ENCODE assay signal across 20 cellular contexts in the genomic region with DNA sequence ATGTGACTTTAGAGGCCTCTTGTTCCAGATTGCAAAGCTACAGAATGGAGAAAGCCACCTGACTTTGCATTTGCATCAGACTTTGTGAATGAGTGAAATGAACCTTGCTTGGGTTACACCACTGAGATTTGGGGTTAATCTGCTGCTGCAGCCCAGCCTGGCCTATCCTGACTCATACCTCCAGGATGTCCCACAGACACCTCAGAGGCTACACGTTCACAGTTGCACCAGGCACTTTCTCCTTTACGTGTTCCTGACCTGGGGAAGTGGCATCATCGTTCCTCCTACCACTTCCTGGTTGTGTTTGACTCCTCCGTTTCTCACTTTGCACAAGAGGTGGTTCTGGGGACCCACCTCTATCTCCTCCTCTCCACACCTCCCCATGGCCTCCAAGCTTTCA. TPM values are rescaled to one million over a fixed set of nuclear protein-coding genes. Genes with fewer than 3 reads are reported as not detected.
DNase-seq lines count a peak whose midpoint lies in the region; TF ChIP-seq lines count a peak whose summit lies in the region.
"Had no signal": no experiment of that assay in that cellular context is flagged by ENCODE, and none has a peak within 500 bp of the region (broad histone marks: within the 10 kb centered on the region; RNA-seq: fewer than 3 reads in every experiment).

No MANE protein-coding gene starts in this region.

- peaks cover 15% of the 10 kb centered on the region for H3K9me3 Mint-ChIP-seq in activated naive CD8-positive, alpha-beta T cell treated with anti-CD3 and anti-CD28 coated beads for 36 hours

- no peak overlapping the region for H3K4me3 Mint-ChIP-seq in activated naive CD8-positive, alpha-beta T cell treated with anti-CD3 and anti-CD28 coated beads for 36 hours

- peaks cover 8% of the 10 kb centered on the region for H3K27me3 ChIP-seq in osteoblast (ENCODE audit: insufficient read depth, low read length)
- H3K27me3 ChIP-seq: BLaER1 had no signal

- H3K27ac Mint-ChIP-seq in activated naive CD8-positive, alpha-beta T cell treated with anti-CD3 and anti-CD28 coated beads for 36 hours, result no peak overlapping the region

- H3K27me3 Mint-ChIP-seq in activated naive CD8-positive, alpha-beta T cell treated with anti-CD3 and anti-CD28 coated beads for 36 hours, result no peaks in the 10 kb centered on the region

- H3K4me1 ChIP-seq in osteoblast (ENCODE audit: insufficient read depth, low read length), result no peaks in the 10 kb centered on the region
- H3K4me1 ChIP-seq: parathyroid adenoma had no signal

- H3K36me3 Mint-ChIP-seq in activated naive CD8-positive, alpha-beta T cell treated with anti-CD3 and anti-CD28 coated beads for 36 hours, result peaks cover 2% of the 10 kb centered on the region

- peaks cover 5% of the 10 kb centered on the region for H3K9me3 ChIP-seq in osteoblast (ENCODE audit: low read depth, low read length)

- H3K4me2 ChIP-seq in osteoblast (ENCODE audit: insufficient read depth, low read length), result no peak overlapping the region
- H3K4me2 ChIP-seq: BLaER1 had no signal

- peaks cover 6% of the 10 kb centered on the region for H3K4me1 Mint-ChIP-seq in activated naive CD8-positive, alpha-beta T cell treated with anti-CD3 and anti-CD28 coated beads for 36 hours

- no peak overlapping the region for H2AFZ ChIP-seq in osteoblast (ENCODE audit: low read length)
- H2AFZ ChIP-seq: parathyroid adenoma had no signal

- H4K20me1 ChIP-seq in osteoblast (ENCODE audit: insufficient read depth, low read length), result no peaks in the 10 kb centered on the region
- H4K20me1 ChIP-seq: BLaER1 had no signal

- no peak overlapping the region for H3K4me3 ChIP-seq in osteoblast (ENCODE audit: insufficient read depth, low read length)
- H3K4me3 ChIP-seq: BLaER1, lung had no signal

- DNase-seq in activated CD4-positive, alpha-beta T cell treated with anti-CD3 and anti-CD28 coated beads for 48 hours, result peak; percentile 67
- no peak for DNase-seq in activated CD4-positive, alpha-beta T cell treated with anti-CD3 and anti-CD28 coated beads, Interleukin-2, amount 50 U/mL, for 1 hour
- DNase-seq in HT1080 (ENCODE audit: low read depth), result peak; percentile 45
- DNase-seq in activated naive CD8-positive, alpha-beta T cell treated with anti-CD3 and anti-CD28 coated beads for 36 hours, result peak; percentile 18
- DNase-seq in osteoblast (ENCODE audit: insufficient read length, low spot score, missing footprints), result peak; percentile 85
- no peak for DNase-seq in COR-L47 (lab: John Stamatoyannopoulos, UW)
- DNase-seq in G401 (ENCODE audit: low spot score), result no peak
- no peak for DNase-seq in NCI-H187 treated with DMSO at 0.1 percent for 48 hours (lab: John Stamatoyannopoulos, UW)
- DNase-seq: cerebellar nuclear complex; DMS 273 treated with DMSO at 0.1 percent for 48 hours; effector memory CD4-positive, alpha-beta T cell; KBM-7; NCI-H2081; NCI-H526 treated with DMSO at 0.1 percent for 48 hours; SHP77; trophoblast cell had no signal

- no peak for TF ChIP-seq CTCF in osteoblast (IDR thresholded peaks at IDR 0.05; ENCODE audit: extremely low read depth, low read depth, low read length)

- no peaks in the 10 kb centered on the region for H3K79me2 ChIP-seq in osteoblast (ENCODE audit: insufficient read depth, low read length)
- H3K79me2 ChIP-seq: parathyroid adenoma had no signal

- H3K27ac ChIP-seq in osteoblast (ENCODE audit: low read depth, low read length), result no peak overlapping the region
- H3K27ac ChIP-seq: BLaER1, parathyroid adenoma, VCaP had no signal

- in situ Hi-C loops in G401 (cut with HindIII; ENCODE audit: low sequenced_read_pairs), result no loop called here

- H3K36me3 ChIP-seq in osteoblast (ENCODE audit: insufficient read depth, low read length), result no peaks in the 10 kb centered on the region
- H3K36me3 ChIP-seq: BLaER1 had no signal

RNA-seq across cellular contexts. Expression of gene SORCS2, which starts 9.2 kb away (rescaled TPM):
- total RNA-seq in HT1080 (2014; rRNA removed; shearing (Covaris generic)), result 1.6 and 5.4 TPM in 2 replicates
- 0.02 and 0.11 TPM in 2 replicates for polyA plus RNA-seq in HT1080 (2015; cell fraction: cytosol; rRNA removed)
- 0.22 and 0.26 TPM in 2 replicates for polyA plus RNA-seq in HT1080 (2015; cell fraction: nucleus; rRNA removed)
- not detected for total RNA-seq in activated naive CD8-positive, alpha-beta T cell treated with anti-CD3 and anti-CD28 coated beads for 36 hours
- total RNA-seq in osteoblast, result 9.0 and 11.5 TPM in 2 replicates
- under 0.01 TPM in 1 of 2 replicates, not detected in the other for total RNA-seq in G401 (2014; rRNA removed; shearing (Covaris generic))

Comparison
In these comparisons a context has a peak if more than half of its experiments do, and no peak if none do; other contexts are left out.
1. DNase-seq: peak in activated CD4-positive, alpha-beta T cell treated with anti-CD3 and anti-CD28 coated beads for 48 hours (single experiment), HT1080 (single experiment), activated naive CD8-positive, alpha-beta T cell treated with anti-CD3 and anti-CD28 coated beads for 36 hours (single experiment) and osteoblast (single experiment); none in activated CD4-positive, alpha-beta T cell treated with anti-CD3 and anti-CD28 coated beads, Interleukin-2, amount 50 U/mL, for 1 hour (single experiment), COR-L47 (single experiment), G401 (single experiment) and NCI-H187 treated with DMSO at 0.1 percent for 48 hours (single experiment).